10 cellular contexts compared by ENCODE assay signal in the genomic region with DNA sequence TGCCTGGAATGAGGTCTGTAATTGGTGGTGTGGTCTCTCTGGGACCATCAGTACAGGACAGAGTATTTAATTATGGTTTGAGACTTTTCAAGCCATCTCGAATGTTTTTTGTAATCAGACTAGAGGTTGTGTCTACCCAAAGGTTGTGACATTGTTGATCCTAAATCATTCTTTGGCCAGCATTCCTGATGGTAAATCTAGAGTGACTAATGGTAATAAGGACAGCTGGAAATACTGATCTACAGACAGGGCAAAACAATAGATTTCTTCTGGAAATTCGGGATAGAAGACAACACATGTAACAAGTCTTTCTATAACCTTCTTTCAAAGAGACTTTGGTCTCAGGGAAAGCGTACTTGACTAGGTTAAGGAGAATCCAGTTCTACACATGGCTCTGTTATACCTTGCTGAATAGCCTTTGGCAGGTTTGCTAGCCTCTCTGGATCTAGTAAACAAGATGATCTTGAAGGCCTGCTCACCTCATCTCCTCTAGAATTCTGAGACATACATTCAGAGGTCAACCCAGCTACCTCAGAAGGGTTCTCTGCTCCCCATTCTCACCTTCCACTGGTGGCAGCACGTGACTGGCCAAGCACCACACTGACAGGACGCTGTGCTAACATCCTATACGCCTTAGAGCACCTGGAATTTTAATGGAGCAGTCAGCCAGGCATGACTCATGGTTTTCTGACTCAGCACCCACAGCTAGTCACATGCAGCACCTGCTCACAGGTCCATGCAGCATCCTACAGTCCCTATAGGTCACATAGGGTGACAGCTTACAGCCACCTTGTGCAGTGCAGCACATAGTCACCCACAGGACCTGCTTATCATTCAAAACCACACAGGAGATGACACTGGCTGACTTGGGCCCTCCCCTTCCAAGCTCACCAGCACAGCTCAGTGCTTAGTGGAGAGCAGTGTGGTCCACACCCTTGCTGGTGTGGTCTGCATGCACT. TPM values are rescaled to one million over a fixed set of nuclear protein-coding genes. Genes with fewer than 3 reads are reported as not detected.
A peak's percentile ranks its signal among the peaks of the same experiment; 100 is the strongest.
DNase-seq lines count a peak whose midpoint lies in the region; ATAC-seq and TF ChIP-seq lines count a peak whose summit lies in the region.
"Had no signal": no experiment of that assay in that cellular context is flagged by ENCODE, and none has a peak within 500 bp of the region (broad histone marks: within the 10 kb centered on the region; RNA-seq: fewer than 3 reads in every experiment).

No MANE protein-coding gene starts in this region.

- TF ChIP-seq POLR2A in right lobe of liver (IDR thresholded peaks at IDR 0.05): no peak

- H3K4me1 Mint-ChIP-seq in CD4-positive, alpha-beta memory T cell: peaks cover 0 to 2% (median under 1%) of the 10 kb centered on the region in 4 donors
- H3K4me1 Mint-ChIP-seq in activated T-cell treated with anti-CD3 and anti-CD28 coated beads, Interleukin-2, amount 50 U/mL, for 72 hours (ENCODE audit: low read depth): peaks cover 16% of the 10 kb centered on the region

- CTCF ChIA-PET in CD4-positive, alpha-beta memory T cell (lab: Charles Lee; ENCODE audit: partially characterized antibody): no interaction called here

- WGBS in right lobe of liver (ENCODE audit: insufficient coverage, low coverage, low lambda C conversion rate, missing lambda C conversion rate): 75% methylated on average over 3 of the region's 6 CpGs

- peak; percentile 96 to 99 for ATAC-seq in activated T-cell treated with anti-CD3 and anti-CD28 coated beads, Interleukin-2, amount 50 U/mL, for 72 hours (replicated peaks in 1 of 2)
- ATAC-seq in right lobe of liver: peak; percentile 18 to 56 (median 36)
- ATAC-seq in HG02938 (IDR thresholded peaks at IDR 0.05; ENCODE audit: unreplicated experiment): no peak

- no peak overlapping the region for H3K4me3 Mint-ChIP-seq in CD4-positive, alpha-beta memory T cell
- H3K4me3 Mint-ChIP-seq in activated T-cell treated with anti-CD3 and anti-CD28 coated beads, Interleukin-2, amount 50 U/mL, for 72 hours: no peak overlapping the region
- H3K4me3 Mint-ChIP-seq: stimulated activated naive CD8-positive, alpha-beta T cell treated with anti-CD3 and anti-CD28 coated beads, Interleukin-15, Interleukin-2, amounts not matched to agents 100 ng/mL and 50 ng/mL, for 24 hours had no signal

- H3K27me3 ChIP-seq in CD4-positive, alpha-beta memory T cell (ENCODE audit: insufficient read depth, low read length): no peaks in the 10 kb centered on the region
- H3K27me3 ChIP-seq in right lobe of liver: no peaks in the 10 kb centered on the region
- no peaks in the 10 kb centered on the region; the same call in 1 of the 2 replicates for H3K27me3 ChIP-seq in MG63

- H3K36me3 ChIP-seq in CD4-positive, alpha-beta memory T cell (ENCODE audit: insufficient read depth, low read length): no peaks in the 10 kb centered on the region
- no peaks in the 10 kb centered on the region for H3K36me3 ChIP-seq in right lobe of liver
- H3K36me3 ChIP-seq in MG63: no peaks in the 10 kb centered on the region

- no peak for TF ChIP-seq CTCF in right lobe of liver (IDR thresholded peaks at IDR 0.05)

- no peaks in the 10 kb centered on the region for H3K4me1 ChIP-seq in CD4-positive, alpha-beta memory T cell (ENCODE audit: insufficient read depth, low read length)
- no peaks in the 10 kb centered on the region for H3K4me1 ChIP-seq in right lobe of liver

- H3K27ac ChIP-seq in CD4-positive, alpha-beta memory T cell (ENCODE audit: low read depth, low read length): no peak overlapping the region
- H3K27ac ChIP-seq in right lobe of liver: no peak overlapping the region

- H3K27ac Mint-ChIP-seq in CD4-positive, alpha-beta memory T cell: no peak overlapping the region
- no peak overlapping the region for H3K27ac Mint-ChIP-seq in activated T-cell treated with anti-CD3 and anti-CD28 coated beads, Interleukin-2, amount 50 U/mL, for 72 hours
- H3K27ac Mint-ChIP-seq: stimulated activated naive CD8-positive, alpha-beta T cell treated with anti-CD3 and anti-CD28 coated beads, Interleukin-15, Interleukin-2, amounts not matched to agents 100 ng/mL and 50 ng/mL, for 24 hours had no signal

- no peak overlapping the region for H3K4me3 ChIP-seq in CD4-positive, alpha-beta memory T cell (ENCODE audit: low read length in 2 of 2)
- no peak overlapping the region for H3K4me3 ChIP-seq in right lobe of liver
- H3K4me3 ChIP-seq in MG63: no peak overlapping the region

- peaks cover 0 to 6% of the 10 kb centered on the region in 2 donors for H3K9me3 ChIP-seq in CD4-positive, alpha-beta memory T cell (ENCODE audit: control insufficient read depth in 1 of 2, low read length in 2 of 2)
- H3K9me3 ChIP-seq in right lobe of liver (no peaks in the 10 kb centered on the region), MG63 (peaks cover 8% of the 10 kb centered on the region; the same call in 1 of the 2 replicates)

- DNase-seq in CD4-positive, alpha-beta memory T cell: peak in 3 of 5 donors; percentile 5 to 63 (median 6)
- DNase-seq in LHCN-M2 (ENCODE audit: low read depth) (peak; percentile 43), right lobe of liver (no peak), T-helper 9 cell (no peak), GDM1 (lab: John Stamatoyannopoulos, UW) (no peak), MG63 (no peak)
- peak; percentile 30 to 40 for DNase-seq in activated T-cell treated with anti-CD3 and anti-CD28 coated beads, Interleukin-2, amount 50 U/mL, for 72 hours
- DNase-seq: left cardiac atrium had no signal

- H3K9me3 Mint-ChIP-seq in CD4-positive, alpha-beta memory T cell: peaks cover 0 to 20% (median 15%) of the 10 kb centered on the region in 8 donors
- H3K9me3 Mint-ChIP-seq in activated T-cell treated with anti-CD3 and anti-CD28 coated beads, Interleukin-2, amount 50 U/mL, for 72 hours: peaks cover 8 to 11% of the 10 kb centered on the region in 2 donors

- POLR2A ChIA-PET in CD4-positive, alpha-beta memory T cell (lab: Charles Lee; ENCODE audit: partially characterized antibody): no interaction called here

- intact Hi-C loops in CD4-positive, alpha-beta memory T cell (cut with micrococcal nuclease): no loop called here
- intact Hi-C loops in right lobe of liver (cut with DNase I): no loop called here

- H3K36me3 Mint-ChIP-seq in CD4-positive, alpha-beta memory T cell: peaks cover 0 to 11% of the 10 kb centered on the region in 2 donors
- peaks cover 9 to 11% of the 10 kb centered on the region in 2 donors for H3K36me3 Mint-ChIP-seq in activated T-cell treated with anti-CD3 and anti-CD28 coated beads, Interleukin-2, amount 50 U/mL, for 72 hours (ENCODE audit: insufficient read depth in 2 of 2)

- H3K27me3 Mint-ChIP-seq in CD4-positive, alpha-beta memory T cell: peaks cover 0 to 1% of the 10 kb centered on the region in 2 donors
- H3K27me3 Mint-ChIP-seq in activated T-cell treated with anti-CD3 and anti-CD28 coated beads, Interleukin-2, amount 50 U/mL, for 72 hours (ENCODE audit: low read depth): peaks cover 22% of the 10 kb centered on the region

RNA-seq across cellular contexts. Expression of a gene that starts 12.2 kb away (rescaled TPM):
- total RNA-seq in CD4-positive, alpha-beta memory T cell: under 1 TPM; 0.38 to 0.75 TPM
- under 1 TPM; 0.88 to 0.91 TPM for polyA plus RNA-seq in CD4-positive, alpha-beta memory T cell
- 1.4 and 1.5 TPM in 2 replicates for total RNA-seq in LHCN-M2 (2014; rRNA removed)
- 1.0 TPM for polyA plus RNA-seq in LHCN-M2 (2012)
- total RNA-seq in activated T-cell treated with anti-CD3 and anti-CD28 coated beads, Interleukin-2, amount 50 U/mL, for 72 hours: 1 to 10 TPM in 1 of 2 donors, under 1 TPM in 1; 0.72 to 1.9 TPM
- 1 to 10 TPM in 3 of 6 experiments, under 1 TPM in 3; 0.66 to 1.9 (median 1.1) TPM for total RNA-seq in right lobe of liver
- not detected in 2 replicates for total RNA-seq in MG63 (2014; rRNA removed; shearing (Covaris generic); ENCODE audit: low replicate concordance)

Comparison
In these comparisons a context has a peak if more than half of its experiments do, and no peak if none do; other contexts are left out.
1. DNase-seq: peak in CD4-positive, alpha-beta memory T cell (3 of 5), LHCN-M2 (single experiment) and activated T-cell treated with anti-CD3 and anti-CD28 coated beads, Interleukin-2, amount 50 U/mL, for 72 hours (2 of 2); none in right lobe of liver (0 of 3), T-helper 9 cell (single experiment), GDM1 (single experiment) and MG63 (single experiment).